ENCODE assay signal across 12 cellular contexts in genomic region chr1:27010226-27010994, GRCh38. TPM values are rescaled to one million over a fixed set of nuclear protein-coding genes. Genes with fewer than 3 reads are reported as not detected.
A peak's percentile ranks its signal among the peaks of the same experiment; 100 is the strongest.
DNase-seq lines count a peak whose midpoint lies in the region; ATAC-seq and TF ChIP-seq lines count a peak whose summit lies in the region.
"Had no signal": no experiment of that assay in that cellular context is flagged by ENCODE, and none has a peak within 500 bp of the region (broad histone marks: within the 10 kb centered on the region; RNA-seq: fewer than 3 reads in every experiment).

No MANE protein-coding gene starts in this region.

- no peak overlapping the region for H3K4ac ChIP-seq in neuronal stem cell (ENCODE audit: low read length)

- H2AK5ac ChIP-seq in neuronal stem cell (ENCODE audit: low read depth, low read length): peak overlapping the region; percentile 4

- peaks cover 7% of the 10 kb centered on the region for H3F3A ChIP-seq in PC-3 (ENCODE audit: low read length, unreplicated experiment)

- CTCF ChIA-PET in PC-3 (lab: Charles Lee) (no interaction called here), HEK293T (lab: Yijun Ruan, JAX) (interaction anchor here (3.1 kb wide), 1 partner anchor 13 kb away, joined by 24 read pairs; no protein-coding TSS in a partner anchor)

- no peaks in the 10 kb centered on the region for H3K79me1 ChIP-seq in neuronal stem cell (ENCODE audit: low read depth, low read length)

- ATAC-seq in PC-3 (peak; percentile 1), GM18867 (IDR thresholded peaks at IDR 0.05; ENCODE audit: unreplicated experiment) (no peak)
- ATAC-seq: activated T-cell treated with anti-CD3 and anti-CD28 coated beads, Interleukin-2, amount 50 U/mL, for 4 hours had no signal

- no peak for TF ChIP-seq POLR2A in esophagus muscularis mucosa (IDR thresholded peaks at IDR 0.05; ENCODE audit: low read depth)

- no peak overlapping the region for H4K8ac ChIP-seq in neuronal stem cell (ENCODE audit: low read depth, low read length)

- H2BK5ac ChIP-seq in neuronal stem cell (ENCODE audit: low read length): no peak overlapping the region

- peak overlapping the region; percentile 75 for H3K27ac ChIP-seq in 22Rv1
- H3K27ac ChIP-seq in PC-3 (ENCODE audit: low read length): peak overlapping the region; percentile 90
- peak overlapping the region; percentile 93 to 97 (median 95) for H3K27ac ChIP-seq in esophagus muscularis mucosa (replicated peaks in 1 of 4)
- H3K27ac ChIP-seq in neuronal stem cell (replicated peaks; ENCODE audit: low read length): peak overlapping the region; percentile 37

- peak overlapping the region; percentile 87 for H3K4me2 ChIP-seq in PC-3 (ENCODE audit: low read length)
- H3K4me2 ChIP-seq in neuronal stem cell (ENCODE audit: insufficient read depth, low read length, poor library complexity, severe bottlenecking): peak overlapping the region; percentile 42

- H3K79me2 ChIP-seq in PC-3 (ENCODE audit: low read length): peaks cover 20% of the 10 kb centered on the region

- no peak overlapping the region for H2BK15ac ChIP-seq in neuronal stem cell (ENCODE audit: low read length)

- DNase-seq in PC-3: peak; percentile 50
- DNase-seq in esophagus muscularis mucosa (ENCODE audit: extremely low spot score): no peak
- no peak for DNase-seq in neuronal stem cell (ENCODE audit: low spot score)
- DNase-seq in HEK293T (ENCODE audit: extremely low spot score): no peak
- no peak for DNase-seq in NCI-H1930 (lab: John Stamatoyannopoulos, UW)
- no peak for DNase-seq in KG1 (lab: John Stamatoyannopoulos, UW)
- DNase-seq: activated T-cell treated with anti-CD3 and anti-CD28 coated beads, Interleukin-2, amount 50 U/mL, for 4 hours; cerebellar nuclear complex; NCI-H1417 treated with DMSO at 0.1 percent for 48 hours had no signal

- H3K23ac ChIP-seq in neuronal stem cell (ENCODE audit: low read depth, low read length, poor library complexity): no peak overlapping the region

- H2BK120ac ChIP-seq in neuronal stem cell (ENCODE audit: low read depth, low read length): no peak overlapping the region

- H3K9ac ChIP-seq in PC-3 (ENCODE audit: low read length) (peak overlapping the region; percentile 62), neuronal stem cell (ENCODE audit: low read depth, low read length, poor library complexity) (no peak overlapping the region)

- H3K18ac ChIP-seq in neuronal stem cell (ENCODE audit: low read length): peak overlapping the region; percentile 78

- peak overlapping the region; percentile 64 for H2BK12ac ChIP-seq in neuronal stem cell (ENCODE audit: low read length)

- 51% methylated on average over 4 of the region's 5 CpGs for WGBS in esophagus muscularis mucosa
- WGBS in neuronal stem cell (ENCODE audit: extremely low coverage in 2 of 2, insufficient read length in 2 of 2, insufficient replicate concordance in 1 of 2), 2 donors: no CpG with 5 or more reads among the region's 5 CpGs

- H3K27me3 ChIP-seq in PC-3 (ENCODE audit: low read length) (no peaks in the 10 kb centered on the region), esophagus muscularis mucosa (no peaks in the 10 kb centered on the region), neuronal stem cell (ENCODE audit: control insufficient read depth in 3 of 3, insufficient read depth in 3 of 3, low read depth in 1 of 3, low read length in 3 of 3) (peaks cover 0 to 6% (median 0%) of the 10 kb centered on the region in 3 experiments)

- H3K4me3 ChIP-seq in PC-3 (ENCODE audit: low read length): peak overlapping the region; percentile 60
- peak overlapping the region; percentile 72 to 88 (median 76) for H3K4me3 ChIP-seq in esophagus muscularis mucosa
- H3K4me3 ChIP-seq in neuronal stem cell (ENCODE audit: low read length in 2 of 2): peak overlapping the region; percentile 5 to 61

- H3K9me2 ChIP-seq in PC-3 (replicated peaks; ENCODE audit: low read length): no peaks in the 10 kb centered on the region

- no TSS peak for BruUV-seq in PC-3 (replicated peaks; lab: Mats Ljungman, UMichigan)

- TF ChIP-seq CTCF in 22Rv1 (IDR thresholded peaks at IDR 0.05) (no peak), PC-3 (conservative IDR thresholded peaks at IDR 0.05; ENCODE audit: low read depth, low read length) (no peak), esophagus muscularis mucosa (IDR thresholded peaks at IDR 0.05) (no peak)

- H4K91ac ChIP-seq in neuronal stem cell (ENCODE audit: low read depth, low read length, poor library complexity): no peak overlapping the region

- H3K9me3 ChIP-seq in PC-3 (ENCODE audit: low read length): no peaks in the 10 kb centered on the region
- no peaks in the 10 kb centered on the region for H3K9me3 ChIP-seq in esophagus muscularis mucosa
- H3K9me3 ChIP-seq in neuronal stem cell (replicated peaks in 1 of 2; ENCODE audit: control insufficient read depth in 2 of 2, insufficient read depth in 1 of 2, low read depth in 1 of 2, low read length in 2 of 2): no peaks in the 10 kb centered on the region

- no peak overlapping the region for H2AFZ ChIP-seq in PC-3 (ENCODE audit: low read length)
- H2AFZ ChIP-seq in neuronal stem cell (ENCODE audit: low read length): no peak overlapping the region

- H4K20me1 ChIP-seq in PC-3 (ENCODE audit: low read length): no peaks in the 10 kb centered on the region

- intact Hi-C loops in PC-3 (cut with micrococcal nuclease): loop anchor here (5.0 kb wide), 1 partner anchor 43 kb away; no protein-coding TSS in a partner anchor
- intact Hi-C loops in esophagus muscularis mucosa (cut with DNase I): no loop called here

- H3K14ac ChIP-seq in neuronal stem cell (ENCODE audit: low read length): no peak overlapping the region

- H3K4me1 ChIP-seq in PC-3 (ENCODE audit: insufficient read depth, low read length) (peaks cover 57% of the 10 kb centered on the region), esophagus muscularis mucosa (peaks cover 45 to 66% (median 65%) of the 10 kb centered on the region in 4 donors), neuronal stem cell (ENCODE audit: control insufficient read depth in 2 of 2, insufficient read depth in 1 of 2, low read depth in 1 of 2, low read length in 2 of 2) (peaks cover 23 to 29% of the 10 kb centered on the region in 2 donors)

- TF ChIP-seq EP300 in esophagus muscularis mucosa (IDR thresholded peaks at IDR 0.05): no peak

- POLR2A ChIA-PET in PC-3 (lab: Charles Lee; ENCODE audit: unreplicated experiment): no interaction called here
- POLR2A ChIA-PET in HEK293T (lab: Yijun Ruan, JAX): interaction anchor here (1.0 to 1.4 kb wide), 2 partner anchors 14 to 145 kb away, joined by 3 to 4 read pairs; partner anchors contain the start of gene SLC9A1

- H3K36me3 ChIP-seq in PC-3 (ENCODE audit: low read depth, low read length) (0 out of 2 replicates have a peak, but pooled peaks cover 4% of the 10 kb centered on the region), esophagus muscularis mucosa (peaks cover 10 to 13% (median 11%) of the 10 kb centered on the region in 4 donors), neuronal stem cell (replicated peaks in 1 of 2; ENCODE audit: control insufficient read depth in 2 of 2, insufficient read depth in 2 of 2, low read length in 2 of 2) (peaks cover 6 to 17% of the 10 kb centered on the region in 2 donors)

TF ChIP-seq in HEK293T, 16 proteins besides CTCF, POLR2A, EP300 and RAD21:
- no peak for TF ChIP-seq PKNOX1 (IDR thresholded peaks at IDR 0.05)
- no peak for TF ChIP-seq CTBP1 (IDR thresholded peaks at IDR 0.05; ENCODE audit: borderline replicate concordance)
- no peak for TF ChIP-seq SUZ12 (IDR thresholded peaks at IDR 0.05)
- no peak for TF ChIP-seq FOXA1 (IDR thresholded peaks at IDR 0.05)
- TF ChIP-seq ARNT (IDR thresholded peaks at IDR 0.05): no peak
- TF ChIP-seq HDGF (IDR thresholded peaks at IDR 0.05; ENCODE audit: borderline replicate concordance): no peak
- TF ChIP-seq ZNF384 (IDR thresholded peaks at IDR 0.05): no peak
- no peak for TF ChIP-seq FOXM1 (IDR thresholded peaks at IDR 0.05; ENCODE audit: borderline replicate concordance)
- TF ChIP-seq TARDBP (IDR thresholded peaks at IDR 0.05): no peak
- TF ChIP-seq BHLHE40 (IDR thresholded peaks at IDR 0.05; ENCODE audit: borderline replicate concordance): no peak
- TF ChIP-seq NFRKB (IDR thresholded peaks at IDR 0.05): no peak
- no peak for TF ChIP-seq ELF4 (IDR thresholded peaks at IDR 0.05)
- no peak for TF ChIP-seq L3MBTL2 (conservative IDR thresholded peaks at IDR 0.05)
- TF ChIP-seq LEF1 (IDR thresholded peaks at IDR 0.05; ENCODE audit: borderline replicate concordance): no peak
- TF ChIP-seq FOXK2 (IDR thresholded peaks at IDR 0.05): no peak
- TF ChIP-seq SP1 (IDR thresholded peaks at IDR 0.05): no peak

RNA-seq across cellular contexts. Expression of gene TENT5B, which starts 2.2 kb away (rescaled TPM):
- total RNA-seq in PC-3 (2014; rRNA removed) (20.0 and 21.4 TPM in 2 replicates), esophagus muscularis mucosa (100 to 1,000 TPM; 168 to 299 (median 239) TPM)
- polyA plus RNA-seq in neuronal stem cell (2013, experiment 1 of 2): 6.3 TPM
- 6.2 TPM for polyA plus RNA-seq in neuronal stem cell (2013, experiment 2 of 2)

RNA-seq across cellular contexts. Expression of gene TRNP1, which starts 16.9 kb away (rescaled TPM):
- total RNA-seq in PC-3 (2014; rRNA removed) (108 and 109 TPM in 2 replicates), esophagus muscularis mucosa (10 to 100 TPM; 33.6 to 50.3 (median 41.5) TPM)
- 1.3 TPM for polyA plus RNA-seq in neuronal stem cell (2013, experiment 1 of 2)
- polyA plus RNA-seq in neuronal stem cell (2013, experiment 2 of 2): 1.3 TPM

RNA-seq across cellular contexts. Expression of gene KDF1, which starts 50.1 kb away (rescaled TPM):
- total RNA-seq in PC-3 (2014; rRNA removed): 21.7 and 22.9 TPM in 2 replicates
- total RNA-seq in esophagus muscularis mucosa: under 1 TPM in 2 of 4 donors, not detected in 2; 0.33 to 0.42 TPM
- polyA plus RNA-seq in neuronal stem cell (2013, experiment 1 of 2): 0.04 TPM
- 0.03 TPM for polyA plus RNA-seq in neuronal stem cell (2013, experiment 2 of 2)
- total RNA-seq: activated T-cell treated with anti-CD3 and anti-CD28 coated beads, Interleukin-2, amount 50 U/mL, for 4 hours; pulmonary artery endothelial cell had no signal

Comparison
In these comparisons a context has a peak if more than half of its experiments do, and no peak if none do; other contexts are left out.
1. H3K27ac ChIP-seq: peak in every context shown above with its lines; median percentile 95 in esophagus muscularis mucosa; 90 in PC-3; 75 in 22Rv1; 37 in neuronal stem cell.
2. RNA of gene KDF1, which starts 50.1 kb away (total RNA-seq): 21.7 to 22.9 TPM in PC-3; 0.33 to 0.42 TPM in esophagus muscularis mucosa; every median in the first group is over 10 times any median in the second.
3. Peak in every context shown above with its lines, with median percentiles within 50 percentile points of each other: H3K4me3 ChIP-seq.